In the genomic region with DNA sequence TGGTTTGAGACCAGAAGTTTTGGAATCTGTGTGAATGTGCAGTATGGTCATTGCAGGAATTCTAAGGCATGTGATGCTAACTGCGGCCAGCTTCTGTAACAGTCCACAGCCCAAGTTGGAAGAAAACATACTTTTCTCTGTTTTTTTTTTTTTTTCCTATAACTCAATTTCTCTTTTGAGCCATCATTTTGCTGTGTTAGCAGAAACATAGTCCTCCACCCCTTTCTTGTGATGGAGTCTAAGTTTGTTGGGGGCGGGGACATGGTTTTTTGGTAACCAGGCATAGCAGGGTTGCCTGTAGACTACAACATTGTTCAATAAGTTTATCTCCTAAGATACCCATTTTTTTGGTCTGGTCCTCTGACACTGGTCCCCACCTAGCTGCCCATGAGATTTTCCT, we compare ENCODE assay signal across 29 cellular contexts.
"Had no signal": no experiment of that assay in that cellular context is flagged by ENCODE, and none has a peak within 500 bp of the region (broad histone marks: within the 10 kb centered on the region; RNA-seq: fewer than 3 reads in every experiment).

No MANE protein-coding gene starts in this region.

- DNase-seq: colonic mucosa; cortex of kidney; dermis blood vessel endothelial cell; dorsolateral prefrontal cortex; effector CD4-positive, alpha-beta T cell; effector CD8-positive, alpha-beta T cell; effector memory CD4-positive, alpha-beta T cell; effector memory CD8-positive, alpha-beta T cell; endodermal cell; erythroblast; esophagus squamous epithelium; foreskin fibroblast; foreskin keratinocyte; foreskin melanocyte; gastrocnemius medialis; glutamatergic neuron; head of caudate nucleus; heart left ventricle; heart right ventricle had no signal

- H3K27ac Mint-ChIP-seq: dendritic cell treated with granulocyte-macrophage colony-stimulating factor and Interleukin-4, amounts not matched to agents 40 ng/mL and 50 ng/mL, for 4 days; effector memory CD8-positive, alpha-beta T cell; endodermal cell had no signal

- H3K27me3 ChIP-seq: colonic mucosa, esophagus muscularis mucosa, esophagus squamous epithelium, foreskin keratinocyte, gastrocnemius medialis, gastroesophageal sphincter, heart left ventricle, heart right ventricle had no signal

- H3K4me3 Mint-ChIP-seq: dendritic cell treated with granulocyte-macrophage colony-stimulating factor and Interleukin-4, amounts not matched to agents 40 ng/mL and 50 ng/mL, for 4 days; effector memory CD8-positive, alpha-beta T cell; endodermal cell had no signal

- H3K36me3 ChIP-seq: colonic mucosa, esophagus muscularis mucosa, esophagus squamous epithelium, gastrocnemius medialis, gastroesophageal sphincter, heart left ventricle, heart right ventricle had no signal

- H3K9me3 Mint-ChIP-seq: endodermal cell had no signal

- ATAC-seq: effector memory CD8-positive, alpha-beta T cell; esophagus mucosa; foreskin keratinocyte; gastrocnemius medialis; gastroesophageal sphincter; heart left ventricle; heart right ventricle had no signal

- H3K27ac ChIP-seq: colonic mucosa, coronary artery, dorsolateral prefrontal cortex, epithelial cell of prostate, esophagus muscularis mucosa, esophagus squamous epithelium, foreskin keratinocyte, gastrocnemius medialis, gastroesophageal sphincter, heart left ventricle, heart right ventricle had no signal

- H3K4me1 ChIP-seq: colonic mucosa, esophagus muscularis mucosa, esophagus squamous epithelium, foreskin keratinocyte, gastrocnemius medialis, gastroesophageal sphincter, heart left ventricle, heart right ventricle had no signal

- H3K9me3 ChIP-seq: colonic mucosa, esophagus muscularis mucosa, esophagus squamous epithelium, gastrocnemius medialis, gastroesophageal sphincter had no signal

- H3K27me3 Mint-ChIP-seq: dendritic cell treated with granulocyte-macrophage colony-stimulating factor and Interleukin-4, amounts not matched to agents 40 ng/mL and 50 ng/mL, for 4 days; effector memory CD8-positive, alpha-beta T cell had no signal

- H3K4me1 Mint-ChIP-seq: endodermal cell had no signal

- H3K4me3 ChIP-seq: colonic mucosa, coronary artery, dorsolateral prefrontal cortex, esophagus muscularis mucosa, esophagus squamous epithelium, gastrocnemius medialis, gastroesophageal sphincter, heart left ventricle, heart right ventricle had no signal

- FAIRE-seq: colon, endometrium, endothelial cell of umbilical vein, frontal cortex had no signal
